ENCODE assay signal across 10 cellular contexts in the genomic region with DNA sequence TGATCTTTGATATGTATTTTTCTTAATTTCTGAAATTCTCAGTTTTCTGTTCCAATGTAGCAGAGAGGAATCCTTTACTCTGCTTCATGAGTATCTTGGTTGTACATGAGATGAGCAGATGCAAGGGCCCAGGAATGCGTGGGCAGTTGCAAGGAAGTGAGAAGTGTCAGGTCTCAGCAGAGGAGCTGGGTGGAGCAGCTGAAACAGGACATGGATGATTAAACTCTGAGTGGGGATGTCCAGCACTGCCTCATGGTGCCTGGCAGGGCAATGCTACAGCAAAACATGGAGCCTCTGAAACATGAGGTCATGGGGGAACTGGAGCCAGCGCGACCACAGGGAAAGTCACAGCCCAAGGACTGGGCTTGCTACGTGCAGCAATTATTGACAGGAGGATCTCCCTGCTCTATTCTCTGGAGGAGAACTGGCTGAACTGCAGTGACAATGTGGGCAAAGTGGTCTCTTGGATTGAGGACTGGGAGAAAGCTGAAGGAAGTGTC.
A peak's percentile ranks its signal among the peaks of the same experiment; 100 is the strongest.
DNase-seq lines count a peak whose midpoint lies in the region; ATAC-seq and TF ChIP-seq lines count a peak whose summit lies in the region.
"Had no signal": no experiment of that assay in that cellular context is flagged by ENCODE, and none has a peak within 500 bp of the region (broad histone marks: within the 10 kb centered on the region; RNA-seq: fewer than 3 reads in every experiment).

No MANE protein-coding gene starts in this region.

- no peaks in the 10 kb centered on the region for H3K9me3 Mint-ChIP-seq in T-helper 2 cell treated with Interferon-gamma antibody and Interleukin-4, amounts not matched to agents 5 μg/mL and 100 μg/mL, for 36 hours

- DNase-seq in T-helper 2 cell treated with Interferon-gamma antibody and Interleukin-4, amounts not matched to agents 5 μg/mL and 100 μg/mL, for 36 hours (ENCODE audit: low spot score): peak; percentile 51
- DNase-seq in T-helper 2 cell (no peak), OCI-M1 (lab: John Stamatoyannopoulos, UW) (peak; percentile 71), fibroblast of pulmonary artery (ENCODE audit: low read depth) (peak; percentile 72), NCI-H748 (lab: John Stamatoyannopoulos, UW; ENCODE audit: unreplicated experiment) (no peak)
- DNase-seq in stimulated activated CD4-positive, alpha-beta T cell treated with anti-CD3 and anti-CD28 coated beads, Interleukin-1b, Interleukin-23, amount 100 ng/mL, for 48 hours: peak; percentile 43
- DNase-seq in effector memory CD4-positive, alpha-beta T cell: no peak

- H3K4me1 Mint-ChIP-seq in T-helper 2 cell treated with Interferon-gamma antibody and Interleukin-4, amounts not matched to agents 5 μg/mL and 100 μg/mL, for 36 hours (ENCODE audit: low read depth): peaks cover 19% of the 10 kb centered on the region

- no peak overlapping the region for H3K4me3 ChIP-seq in fibroblast of pulmonary artery (replicated peaks; ENCODE audit: low read depth, low read length)
- no peak overlapping the region for H3K4me3 ChIP-seq in effector memory CD4-positive, alpha-beta T cell (ENCODE audit: insufficient read depth, low read depth, low read length, poor library complexity, severe bottlenecking)
- H3K4me3 ChIP-seq: A549 had no signal

- no peak overlapping the region for H3K27ac Mint-ChIP-seq in T-helper 2 cell treated with Interferon-gamma antibody and Interleukin-4, amounts not matched to agents 5 μg/mL and 100 μg/mL, for 36 hours

- peak; percentile 93 for ATAC-seq in HG02571 (IDR thresholded peaks at IDR 0.05; ENCODE audit: unreplicated experiment)
- ATAC-seq: A549 had no signal

- no peaks in the 10 kb centered on the region for H3K27me3 ChIP-seq in effector memory CD4-positive, alpha-beta T cell (replicated peaks; ENCODE audit: control insufficient read depth, insufficient read depth, low read length, poor library complexity, severe bottlenecking)

- H3K36me3 ChIP-seq in effector memory CD4-positive, alpha-beta T cell (ENCODE audit: control insufficient read depth, insufficient read depth, low read length): no peaks in the 10 kb centered on the region

- no peak overlapping the region for H3K27ac ChIP-seq in effector memory CD4-positive, alpha-beta T cell (ENCODE audit: insufficient read depth, low read length, poor library complexity, severe bottlenecking)
- H3K27ac ChIP-seq: A549, parathyroid adenoma had no signal

- no peaks in the 10 kb centered on the region for H3K36me3 Mint-ChIP-seq in T-helper 2 cell treated with Interferon-gamma antibody and Interleukin-4, amounts not matched to agents 5 μg/mL and 100 μg/mL, for 36 hours (ENCODE audit: low read depth)

- no peak overlapping the region for H3K4me3 Mint-ChIP-seq in T-helper 2 cell treated with Interferon-gamma antibody and Interleukin-4, amounts not matched to agents 5 μg/mL and 100 μg/mL, for 36 hours

- TF ChIP-seq CTCF in fibroblast of pulmonary artery (IDR thresholded peaks at IDR 0.05; ENCODE audit: low read length, missing control alignments): no peak

- H3K27me3 Mint-ChIP-seq in T-helper 2 cell treated with Interferon-gamma antibody and Interleukin-4, amounts not matched to agents 5 μg/mL and 100 μg/mL, for 36 hours (ENCODE audit: low read depth): peaks cover 2% of the 10 kb centered on the region

- no peaks in the 10 kb centered on the region for H3K4me1 ChIP-seq in effector memory CD4-positive, alpha-beta T cell (ENCODE audit: control insufficient read depth, insufficient read depth, low read length, poor library complexity, severe bottlenecking)
- H3K4me1 ChIP-seq: A549, parathyroid adenoma had no signal

- no peaks in the 10 kb centered on the region for H3K9me3 ChIP-seq in effector memory CD4-positive, alpha-beta T cell (ENCODE audit: control insufficient read depth, low read length)
- H3K9me3 ChIP-seq: A549 had no signal

Comparison
In these comparisons a context has a peak if more than half of its experiments do, and no peak if none do; other contexts are left out.
1. DNase-seq: peak in T-helper 2 cell treated with Interferon-gamma antibody and Interleukin-4, amounts not matched to agents 5 μg/mL and 100 μg/mL, for 36 hours (single experiment), OCI-M1 (single experiment), fibroblast of pulmonary artery (single experiment) and stimulated activated CD4-positive, alpha-beta T cell treated with anti-CD3 and anti-CD28 coated beads, Interleukin-1b, Interleukin-23, amount 100 ng/mL, for 48 hours (single experiment); none in T-helper 2 cell (0 of 5), effector memory CD4-positive, alpha-beta T cell (0 of 3) and NCI-H748 (single experiment).